8 cellular contexts compared by ENCODE assay signal in the genomic region with DNA sequence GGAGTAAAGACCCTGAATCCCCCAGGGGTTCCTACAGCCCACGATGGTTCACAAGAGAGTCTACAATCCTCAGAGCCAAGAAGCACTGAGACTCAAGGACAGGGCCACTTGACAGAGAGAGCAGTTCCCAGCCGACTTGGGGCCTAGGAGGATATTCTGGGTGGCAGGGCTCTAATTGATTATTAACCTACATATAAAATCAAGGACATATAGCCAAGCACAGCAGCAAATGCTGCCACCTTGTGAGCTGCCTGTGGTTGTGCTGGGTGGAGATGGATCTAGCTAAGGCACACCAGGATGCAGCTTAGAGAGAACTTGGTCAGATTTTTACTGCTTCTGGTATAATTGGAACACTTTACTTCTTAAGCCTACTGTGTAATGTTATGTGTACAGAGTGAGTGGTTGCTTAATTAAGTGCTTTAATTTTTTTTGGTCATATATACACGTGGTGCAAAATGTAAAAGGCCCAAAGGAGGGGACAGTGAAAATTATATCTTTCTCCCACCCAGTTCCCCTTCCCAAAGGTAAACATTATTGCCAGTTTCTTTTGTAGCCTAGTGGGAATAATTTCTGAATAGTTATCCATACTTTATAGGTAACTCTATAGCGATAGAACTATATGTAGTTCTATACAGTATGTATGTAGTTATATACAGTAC.
DNase-seq lines count a peak whose midpoint lies in the region; ATAC-seq, FAIRE-seq and TF ChIP-seq lines count a peak whose summit lies in the region.

No MANE protein-coding gene starts in this region.

- H3K4me3 ChIP-seq in NB4 (ENCODE audit: low read depth, low read length), result no peak overlapping the region

- TF ChIP-seq CTCF in NB4 (IDR thresholded peaks at IDR 0.05; ENCODE audit: low read depth, low read length), result peak; percentile 62

- TF ChIP-seq POLR2A in NB4 (IDR thresholded peaks at IDR 0.05; ENCODE audit: extremely low read depth, insufficient read length), result no peak
- TF ChIP-seq POLR2A in H54 (IDR thresholded peaks at IDR 0.05; ENCODE audit: low read depth, low read length), result no peak

- peak; percentile 14 for DNase-seq in A172 (ENCODE audit: low spot score)
- peak; percentile 81 for DNase-seq in NB4 (ENCODE audit: low read depth)
- DNase-seq in activated T-cell treated with anti-CD3 and anti-CD28 coated beads for 4 hours, result peak; percentile 36
- peak; percentile 26 for DNase-seq in fibroblast of the conjunctiva (ENCODE audit: low read depth)
- DNase-seq in stimulated activated CD4-positive, alpha-beta T cell treated with anti-CD3 and anti-CD28 coated beads, Interleukin-15, amount 100 ng/mL, for 1 hour (ENCODE audit: low read depth in 1 of 2, low spot score in 1 of 2), result peak; percentile 25 to 34
- DNase-seq in AG08395 (ENCODE audit: low spot score), result no peak
- no peak for DNase-seq in H54 (ENCODE audit: insufficient read length, low spot score)

- ATAC-seq in GM18511 (IDR thresholded peaks at IDR 0.05; ENCODE audit: unreplicated experiment), result peak; percentile 45

- FAIRE-seq in H54 (lab: Jason Lieb, UNC), result no peak

Comparison
In these comparisons a context has a peak if more than half of its experiments do, and no peak if none do; other contexts are left out.
1. DNase-seq: peak in A172 (single experiment), NB4 (single experiment), activated T-cell treated with anti-CD3 and anti-CD28 coated beads for 4 hours (single experiment), fibroblast of the conjunctiva (single experiment) and stimulated activated CD4-positive, alpha-beta T cell treated with anti-CD3 and anti-CD28 coated beads, Interleukin-15, amount 100 ng/mL, for 1 hour (2 of 2); none in AG08395 (single experiment) and H54 (single experiment).